Comparison of ENCODE assay signal across 17 cellular contexts in genomic region chr14:55136241-55136640, GRCh38. TPM values are rescaled to one million over a fixed set of nuclear protein-coding genes. Genes with fewer than 3 reads are reported as not detected.
DNase-seq lines count a peak whose midpoint lies in the region; FAIRE-seq and TF ChIP-seq lines count a peak whose summit lies in the region.
"Had no signal": no experiment of that assay in that cellular context is flagged by ENCODE, and none has a peak within 500 bp of the region (broad histone marks: within the 10 kb centered on the region; RNA-seq: fewer than 3 reads in every experiment).

No MANE protein-coding gene starts in this region.

- H3K27me3 ChIP-seq in stomach (no peaks in the 10 kb centered on the region), neuronal stem cell (ENCODE audit: control insufficient read depth in 3 of 3, insufficient read depth in 3 of 3, low read depth in 1 of 3, low read length in 3 of 3) (peaks cover 0 to 2% (median 0%) of the 10 kb centered on the region in 3 experiments)

- H2BK15ac ChIP-seq in neuronal stem cell (ENCODE audit: low read length): no peak overlapping the region

- in situ Hi-C loops in astrocyte of the cerebellum (cut with HindIII; ENCODE audit: low sequenced_read_pairs): no loop called here

- no peak for FAIRE-seq in H54 (lab: Jason Lieb, UNC)

- H3K79me1 ChIP-seq in neuronal stem cell (ENCODE audit: low read depth, low read length): no peaks in the 10 kb centered on the region

- TF ChIP-seq EP300 in stomach (IDR thresholded peaks at IDR 0.05): no peak

- H4K8ac ChIP-seq in neuronal stem cell (ENCODE audit: low read depth, low read length): no peak overlapping the region

- H3K9me3 ChIP-seq in stomach: no peaks in the 10 kb centered on the region
- no peaks in the 10 kb centered on the region for H3K9me3 ChIP-seq in neuronal stem cell (replicated peaks in 1 of 2; ENCODE audit: control insufficient read depth in 2 of 2, insufficient read depth in 1 of 2, low read depth in 1 of 2, low read length in 2 of 2)

- no peak overlapping the region for H2AFZ ChIP-seq in neuronal stem cell (ENCODE audit: low read length)

- H2BK120ac ChIP-seq in neuronal stem cell (ENCODE audit: low read depth, low read length): no peak overlapping the region

- H3K18ac ChIP-seq in neuronal stem cell (ENCODE audit: low read length): no peak overlapping the region

- no peak overlapping the region for H4K91ac ChIP-seq in neuronal stem cell (ENCODE audit: low read depth, low read length, poor library complexity)

- intact Hi-C loops in stomach (cut with DNase I; ENCODE audit: low total_unique reads): no loop called here

- H2BK12ac ChIP-seq in neuronal stem cell (ENCODE audit: low read length): no peak overlapping the region

- H3K4me3 ChIP-seq in astrocyte of the cerebellum (ENCODE audit: low read depth, low read length) (no peak overlapping the region), fibroblast of pulmonary artery (replicated peaks; ENCODE audit: low read depth, low read length) (no peak overlapping the region), stomach (no peak overlapping the region), neuronal stem cell (ENCODE audit: low read length in 2 of 2) (no peak overlapping the region)

- 57 to 80% (median 61%) methylated on average over 3 of the region's 3 CpGs for WGBS in stomach, 5 donors
- WGBS in neuronal stem cell (ENCODE audit: extremely low coverage in 2 of 2, insufficient read length in 2 of 2, insufficient replicate concordance in 1 of 2), 2 donors: no CpG with 5 or more reads among the region's 3 CpGs

- TF ChIP-seq CTCF in astrocyte of the cerebellum (IDR thresholded peaks at IDR 0.05; ENCODE audit: low read depth, low read length, missing control alignments) (no peak), fibroblast of pulmonary artery (IDR thresholded peaks at IDR 0.05; ENCODE audit: low read length, missing control alignments) (no peak), stomach (IDR thresholded peaks at IDR 0.05) (no peak)

- TF ChIP-seq POLR2A in stomach (IDR thresholded peaks at IDR 0.05) (no peak), H54 (IDR thresholded peaks at IDR 0.05; ENCODE audit: low read depth, low read length) (no peak)

- H3K9ac ChIP-seq in neuronal stem cell (ENCODE audit: low read depth, low read length, poor library complexity): no peak overlapping the region

- H2BK5ac ChIP-seq in neuronal stem cell (ENCODE audit: low read length): no peak overlapping the region

- DNase-seq in ELR (ENCODE audit: low read depth) (peak; percentile 59), astrocyte of the cerebellum (ENCODE audit: low read depth) (peak; percentile 46), fibroblast of pulmonary artery (ENCODE audit: low read depth) (peak; percentile 50), stomach (no peak), activated T-cell treated with anti-CD3 and anti-CD28 coated beads for 4 hours (no peak), neuronal stem cell (ENCODE audit: low spot score) (no peak), H54 (ENCODE audit: insufficient read length, low spot score) (no peak)
- DNase-seq in activated CD8-positive, alpha-beta memory T cell treated with anti-CD3 and anti-CD28 coated beads, Interleukin-2, amount 50 U/mL, for 48 hours: no peak
- DNase-seq: activated CD4-positive, CD25-positive, alpha-beta regulatory T cell; activated naive CD4-positive, alpha-beta T cell; caudate nucleus; H7; KG1; mesendoderm; NCI-H1417; stimulated activated naive CD4-positive, alpha-beta T cell treated with Interleukin-2 at 50 U/mL for 16 hours had no signal

- H3K14ac ChIP-seq in neuronal stem cell (ENCODE audit: low read length): no peak overlapping the region

- no peak overlapping the region for H3K23ac ChIP-seq in neuronal stem cell (ENCODE audit: low read depth, low read length, poor library complexity)

- H3K4me1 ChIP-seq in stomach (peaks cover 47 to 100% (median 77%) of the 10 kb centered on the region in 4 donors), neuronal stem cell (ENCODE audit: control insufficient read depth in 2 of 2, insufficient read depth in 1 of 2, low read depth in 1 of 2, low read length in 2 of 2) (no peaks in the 10 kb centered on the region)

- H3K27ac ChIP-seq in stomach: peak overlapping the region in 4 of 5 donors; percentile 60 to 82 (median 72)
- H3K27ac ChIP-seq in neuronal stem cell (replicated peaks; ENCODE audit: low read length): no peak overlapping the region

- H3K4me2 ChIP-seq in neuronal stem cell (ENCODE audit: insufficient read depth, low read length, poor library complexity, severe bottlenecking): no peak overlapping the region

- no peak overlapping the region for H2AK5ac ChIP-seq in neuronal stem cell (ENCODE audit: low read depth, low read length)

- H3K36me3 ChIP-seq in stomach: peaks cover 33 to 50% (median 36%) of the 10 kb centered on the region in 4 donors
- H3K36me3 ChIP-seq in neuronal stem cell (replicated peaks in 1 of 2; ENCODE audit: control insufficient read depth in 2 of 2, insufficient read depth in 2 of 2, low read length in 2 of 2): peaks cover 7 to 23% of the 10 kb centered on the region in 2 donors

- H3K4ac ChIP-seq in neuronal stem cell (ENCODE audit: low read length): no peak overlapping the region

RNA-seq across cellular contexts. Expression of gene LGALS3, which starts 7.2 kb away (rescaled TPM):
- total RNA-seq in stomach: 100 to 1,000 TPM; 163 to 275 (median 222) TPM
- polyA plus RNA-seq in stomach: 100 to 1,000 TPM; 415 to 676 (median 423) TPM
- polyA plus RNA-seq in neuronal stem cell (2013, experiment 1 of 2): 2.4 TPM
- 3.1 TPM for polyA plus RNA-seq in neuronal stem cell (2013, experiment 2 of 2)
- total RNA-seq: OCI-LY7 had no signal

RNA-seq across cellular contexts. Expression of gene DLGAP5, which starts 55.1 kb away (rescaled TPM):
- total RNA-seq in stomach: 1 to 10 TPM in 4 of 5 donors, under 1 TPM in 1; 0.45 to 7.7 (median 3.5) TPM
- polyA plus RNA-seq in stomach: 1 to 10 TPM in 2 of 3 donors, under 1 TPM in 1; 0.61 to 2.0 (median 2.0) TPM
- 124 TPM for polyA plus RNA-seq in neuronal stem cell (2013, experiment 1 of 2)
- polyA plus RNA-seq in neuronal stem cell (2013, experiment 2 of 2): 125 TPM

Comparison
In these comparisons a context has a peak if more than half of its experiments do, and no peak if none do; other contexts are left out.
1. DNase-seq: peak in ELR (single experiment), astrocyte of the cerebellum (single experiment) and fibroblast of pulmonary artery (single experiment); none in stomach (single experiment), activated T-cell treated with anti-CD3 and anti-CD28 coated beads for 4 hours (single experiment), neuronal stem cell (single experiment), H54 (single experiment) and activated CD8-positive, alpha-beta memory T cell treated with anti-CD3 and anti-CD28 coated beads, Interleukin-2, amount 50 U/mL, for 48 hours (single experiment).